ENCODE assay signal across 11 cellular contexts in genomic region chr14:24911324-24912095, GRCh38.
A peak's percentile ranks its signal among the peaks of the same experiment; 100 is the strongest.
DNase-seq lines count a peak whose midpoint lies in the region; FAIRE-seq and TF ChIP-seq lines count a peak whose summit lies in the region.
"Had no signal": no experiment of that assay in that cellular context is flagged by ENCODE, and none has a peak within 500 bp of the region (broad histone marks: within the 10 kb centered on the region; RNA-seq: fewer than 3 reads in every experiment).

No MANE protein-coding gene starts in this region.

- no peak for TF ChIP-seq POLR2A in GM12892 (IDR thresholded peaks at IDR 0.05; ENCODE audit: low read depth, low read length)

- peak overlapping the region; percentile 15; the same call in 1 of the 2 replicates for H3K4me2 ChIP-seq in OCI-LY3 (ENCODE audit: low read length)

- H2AFZ ChIP-seq in OCI-LY3 (ENCODE audit: low read depth, low read length): no peak overlapping the region

- no peaks in the 10 kb centered on the region for H3K4me1 Mint-ChIP-seq in immature natural killer cell
- H3K4me1 Mint-ChIP-seq: activated CD4-positive, alpha-beta T cell treated with anti-CD3 and anti-CD28 coated beads, Interleukin-2, amount 10 ng/mL, durations not matched to agents 24 days and 14 days had no signal

- H3K36me3 ChIP-seq in OCI-LY3 (replicated peaks; ENCODE audit: low read depth, low read length) (no peaks in the 10 kb centered on the region), small intestine (ENCODE audit: control insufficient read depth in 2 of 2, insufficient read depth in 2 of 2, low read length in 2 of 2) (no peaks in the 10 kb centered on the region)

- H3K4me3 ChIP-seq in OCI-LY3 (ENCODE audit: low read length) (no peak overlapping the region), fibroblast of villous mesenchyme (ENCODE audit: low read depth, low read length) (no peak overlapping the region), small intestine (ENCODE audit: low read depth in 1 of 2, low read length in 2 of 2) (no peak overlapping the region)

- WGBS in small intestine, 3 donors: 25 to 36% (median 29%) methylated on average over 5 of the region's 5 CpGs

- DNase-seq in DMS79 treated with DMSO at 0.1 percent for 48 hours (lab: John Stamatoyannopoulos, UW) (peak; percentile 67), DMS79 (lab: John Stamatoyannopoulos, UW) (no peak), fibroblast of villous mesenchyme (ENCODE audit: low read depth) (peak; percentile 86), small intestine (peak; percentile 49), GM12892 (ENCODE audit: insufficient read length) (no peak), immature natural killer cell (no peak), anterior cingulate cortex (lab: John Stamatoyannopoulos, UW) (no peak)
- DNase-seq: activated CD4-positive, alpha-beta T cell treated with anti-CD3 and anti-CD28 coated beads, Interleukin-2, amount 10 ng/mL, durations not matched to agents 24 days and 14 days; NCI-H82 had no signal

- H3K27me3 ChIP-seq in OCI-LY3 (ENCODE audit: low read depth, low read length): no peaks in the 10 kb centered on the region
- no peaks in the 10 kb centered on the region for H3K27me3 ChIP-seq in small intestine (ENCODE audit: control insufficient read depth in 2 of 2, insufficient read depth in 2 of 2, low read length in 2 of 2)

- peaks cover 16% of the 10 kb centered on the region for H3K4me1 ChIP-seq in OCI-LY3 (ENCODE audit: low read length)
- H3K4me1 ChIP-seq in small intestine (ENCODE audit: control insufficient read depth in 2 of 2, insufficient read depth in 1 of 2, low read depth in 1 of 2, low read length in 1 of 2): peaks cover 2 to 9% of the 10 kb centered on the region in 2 donors

- H3K4me3 Mint-ChIP-seq in immature natural killer cell: no peak overlapping the region
- H3K4me3 Mint-ChIP-seq: activated CD4-positive, alpha-beta T cell treated with anti-CD3 and anti-CD28 coated beads, Interleukin-2, amount 10 ng/mL, durations not matched to agents 24 days and 14 days had no signal

- H4K20me1 ChIP-seq in OCI-LY3 (ENCODE audit: insufficient read depth, low read length): no peaks in the 10 kb centered on the region

- H3K27ac ChIP-seq in OCI-LY3 (ENCODE audit: low read length) (no peak overlapping the region), small intestine (ENCODE audit: low read depth in 1 of 2, low read length in 1 of 2) (no peak overlapping the region)
- H3K27ac ChIP-seq: 22Rv1 had no signal

- FAIRE-seq in small intestine (lab: Jason Lieb, UNC) (no peak), GM12892 (lab: Jason Lieb, UNC) (no peak)

- H3K27ac Mint-ChIP-seq in immature natural killer cell: no peak overlapping the region
- H3K27ac Mint-ChIP-seq: activated CD4-positive, alpha-beta T cell treated with anti-CD3 and anti-CD28 coated beads, Interleukin-2, amount 10 ng/mL, durations not matched to agents 24 days and 14 days had no signal

- peaks cover 2 to 13% (median 10%) of the 10 kb centered on the region in 3 donors for H3K27me3 Mint-ChIP-seq in immature natural killer cell (ENCODE audit: low read depth in 3 of 3)

- H3K79me2 ChIP-seq in OCI-LY3 (ENCODE audit: low read length): no peaks in the 10 kb centered on the region

- TF ChIP-seq CTCF in OCI-LY3 (IDR thresholded peaks at IDR 0.05; ENCODE audit: low read depth, low read length): no peak
- no peak for TF ChIP-seq CTCF in fibroblast of villous mesenchyme (IDR thresholded peaks at IDR 0.05; ENCODE audit: insufficient read depth, low read depth, low read length)

- peaks cover 0 to 2% (median 0%) of the 10 kb centered on the region in 6 donors for H3K9me3 Mint-ChIP-seq in immature natural killer cell
- H3K9me3 Mint-ChIP-seq: activated CD4-positive, alpha-beta T cell treated with anti-CD3 and anti-CD28 coated beads, Interleukin-2, amount 10 ng/mL, durations not matched to agents 24 days and 14 days had no signal

- H3K9me3 ChIP-seq in OCI-LY3 (ENCODE audit: insufficient read depth, low read length) (no peaks in the 10 kb centered on the region), small intestine (ENCODE audit: control insufficient read depth, low read depth) (no peaks in the 10 kb centered on the region)

- no peaks in the 10 kb centered on the region for H3K36me3 Mint-ChIP-seq in immature natural killer cell

- no peak overlapping the region for H3K9ac ChIP-seq in OCI-LY3 (ENCODE audit: low read length)

Comparison
In these comparisons a context has a peak if more than half of its experiments do, and no peak if none do; other contexts are left out.
1. DNase-seq: peak in DMS79 treated with DMSO at 0.1 percent for 48 hours (single experiment), fibroblast of villous mesenchyme (single experiment) and small intestine (single experiment); none in DMS79 (single experiment), GM12892 (single experiment), immature natural killer cell (0 of 3) and anterior cingulate cortex (0 of 58).